ENCODE assay signal across 25 cellular contexts in the genomic region with DNA sequence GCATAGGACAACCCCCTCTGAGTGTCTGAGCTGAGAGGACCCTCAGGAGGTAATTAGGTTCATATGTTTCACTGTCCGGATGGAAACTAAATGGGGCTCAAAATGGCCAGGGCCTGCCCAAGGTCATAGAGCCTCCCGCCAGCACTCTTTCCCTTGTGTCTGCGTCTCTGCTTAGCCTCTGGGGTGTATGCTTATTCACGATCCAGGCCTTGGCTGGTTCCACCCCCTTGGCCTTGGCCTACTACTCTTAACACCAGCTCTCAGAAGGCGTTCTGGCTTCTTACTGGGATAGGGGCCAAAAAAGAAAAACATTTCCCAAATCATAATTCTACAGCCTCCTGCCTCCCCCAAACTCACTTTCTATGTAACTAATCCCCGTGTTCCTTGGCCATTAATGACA.
DNase-seq lines count a peak whose midpoint lies in the region; ATAC-seq and TF ChIP-seq lines count a peak whose summit lies in the region.
"Had no signal": no experiment of that assay in that cellular context is flagged by ENCODE, and none has a peak within 500 bp of the region (broad histone marks: within the 10 kb centered on the region; RNA-seq: fewer than 3 reads in every experiment).

No MANE protein-coding gene starts in this region.

- H3K36me3 Mint-ChIP-seq in type B pancreatic cell: no peaks in the 10 kb centered on the region
- H3K36me3 Mint-ChIP-seq: CD8-positive, alpha-beta T cell had no signal

- H3K9me3 ChIP-seq in MG63 (no peaks in the 10 kb centered on the region), left lung (no peaks in the 10 kb centered on the region)
- H3K9me3 ChIP-seq: lower lobe of right lung, thyroid gland had no signal

- ATAC-seq in left lung: peak; percentile 63
- ATAC-seq in GM18868 (IDR thresholded peaks at IDR 0.05; ENCODE audit: unreplicated experiment): no peak
- ATAC-seq: CD8-positive, alpha-beta T cell; HCT116 had no signal

- TF ChIP-seq CTCF in left lung (IDR thresholded peaks at IDR 0.05) (no peak), type B pancreatic cell (conservative IDR thresholded peaks at IDR 0.05) (no peak)

- H3K36me3 ChIP-seq in MG63 (no peaks in the 10 kb centered on the region), left lung (no peaks in the 10 kb centered on the region), rectal smooth muscle tissue (ENCODE audit: control insufficient read depth, insufficient read depth, low read length) (no peaks in the 10 kb centered on the region)
- H3K36me3 ChIP-seq: lower lobe of right lung, thyroid gland had no signal

- peaks cover 1% of the 10 kb centered on the region for H3K4me1 Mint-ChIP-seq in type B pancreatic cell (ENCODE audit: unreplicated experiment)

- no peaks in the 10 kb centered on the region for H3K27me3 ChIP-seq in MG63
- peaks cover 0 to 10% of the 10 kb centered on the region in 2 donors for H3K27me3 ChIP-seq in left lung
- no peaks in the 10 kb centered on the region for H3K27me3 ChIP-seq in rectal smooth muscle tissue (ENCODE audit: control insufficient read depth, insufficient read depth, low read length)
- H3K27me3 ChIP-seq: thyroid gland had no signal

- no peak overlapping the region for H3K27ac Mint-ChIP-seq in type B pancreatic cell
- H3K27ac Mint-ChIP-seq: activated naive CD4-positive, alpha-beta T cell treated with anti-CD3 and anti-CD28 coated beads for 36 hours; CD8-positive, alpha-beta T cell; T-helper 2 cell treated with Interferon-gamma antibody and Interleukin-4, amounts not matched to agents 5 μg/mL and 100 μg/mL, for 36 hours had no signal

- no peak overlapping the region for H3K27ac ChIP-seq in left lung
- peak overlapping the region; percentile 72 for H3K27ac ChIP-seq in rectal smooth muscle tissue (ENCODE audit: low read depth, low read length)
- H3K27ac ChIP-seq: lower lobe of right lung, thyroid gland had no signal

- no peaks in the 10 kb centered on the region for H3K9me3 Mint-ChIP-seq in type B pancreatic cell
- H3K9me3 Mint-ChIP-seq: activated naive CD4-positive, alpha-beta T cell treated with anti-CD3 and anti-CD28 coated beads for 36 hours; CD8-positive, alpha-beta T cell; central memory CD8-positive, alpha-beta T cell; T-helper 2 cell treated with Interferon-gamma antibody and Interleukin-4, amounts not matched to agents 5 μg/mL and 100 μg/mL, for 36 hours had no signal

- H3K4me3 ChIP-seq in MG63: no peak overlapping the region
- no peak overlapping the region for H3K4me3 ChIP-seq in left lung
- H3K4me3 ChIP-seq in rectal smooth muscle tissue (ENCODE audit: low read length): no peak overlapping the region
- H3K4me3 ChIP-seq: lower lobe of right lung, thyroid gland had no signal

- peaks cover 0 to 8% of the 10 kb centered on the region in 2 donors for H3K4me1 ChIP-seq in left lung
- H3K4me1 ChIP-seq in rectal smooth muscle tissue (ENCODE audit: control insufficient read depth, insufficient read depth, low read length): peaks cover 25% of the 10 kb centered on the region
- H3K4me1 ChIP-seq: lower lobe of right lung, thyroid gland had no signal

- H3K27me3 Mint-ChIP-seq in type B pancreatic cell: peaks cover under 1% of the 10 kb centered on the region

- DNase-seq in MG63: peak; percentile 11
- DNase-seq in fibroblast of peridontal ligament (ENCODE audit: extremely low read depth): peak; percentile 38
- no peak for DNase-seq in left lung
- DNase-seq in stimulated activated CD4-positive, alpha-beta T cell treated with anti-CD3 and anti-CD28 coated beads, Interleukin-4, amount 100 ng/mL, for 4 hours: no peak
- no peak for DNase-seq in KG1 (lab: John Stamatoyannopoulos, UW)
- no peak for DNase-seq in type B pancreatic cell (ENCODE audit: extremely low spot score, unreplicated experiment)
- DNase-seq: activated CD4-positive, alpha-beta T cell treated with anti-CD3 and anti-CD28 coated beads for 48 hours; activated naive CD4-positive, alpha-beta T cell treated with anti-CD3 and anti-CD28 coated beads for 36 hours; AML-193; CD8-positive, alpha-beta T cell; DMS 273 treated with DMSO at 0.1 percent for 48 hours; foreskin melanocyte; IMR-90; lower lobe of right lung; NCI-H2029 treated with DMSO at 0.1 percent for 48 hours; NCI-H82; stimulated activated CD4-positive, alpha-beta T cell treated with anti-CD3 and anti-CD28 coated beads, Interleukin-12 subunit alpha, Interleukin-12 subunit beta, amount 100 ng/mL, for 4 hours; stimulated activated CD4-positive, alpha-beta T cell treated with anti-CD3 and anti-CD28 coated beads, Interleukin-4, amount 100 ng/mL, for 24 hours; stimulated activated naive CD4-positive, alpha-beta T cell had no signal

- no peak overlapping the region for H3K9ac ChIP-seq in rectal smooth muscle tissue (ENCODE audit: low read length)

- no peak overlapping the region for H3K4me3 Mint-ChIP-seq in type B pancreatic cell
- H3K4me3 Mint-ChIP-seq: activated naive CD4-positive, alpha-beta T cell treated with anti-CD3 and anti-CD28 coated beads for 36 hours; CD8-positive, alpha-beta T cell; central memory CD8-positive, alpha-beta T cell; T-helper 2 cell treated with Interferon-gamma antibody and Interleukin-4, amounts not matched to agents 5 μg/mL and 100 μg/mL, for 36 hours had no signal

- intact Hi-C loops in left lung (cut with DNase I): no loop called here

Comparison
In these comparisons a context has a peak if more than half of its experiments do, and no peak if none do; other contexts are left out.
1. DNase-seq: peak in MG63 (single experiment) and fibroblast of peridontal ligament (single experiment); none in left lung (0 of 2), stimulated activated CD4-positive, alpha-beta T cell treated with anti-CD3 and anti-CD28 coated beads, Interleukin-4, amount 100 ng/mL, for 4 hours (0 of 2), KG1 (single experiment) and type B pancreatic cell (single experiment).